Comparison of ENCODE assay signal across 8 cellular contexts in genomic region chr10:94361161-94361794, GRCh38. TPM values are rescaled to one million over a fixed set of nuclear protein-coding genes. Genes with fewer than 3 reads are reported as not detected.
A peak's percentile ranks its signal among the peaks of the same experiment; 100 is the strongest.
DNase-seq lines count a peak whose midpoint lies in the region; ATAC-seq, FAIRE-seq and TF ChIP-seq lines count a peak whose summit lies in the region.

No MANE protein-coding gene starts in this region.

- ATAC-seq in A549 (no peak), activated B cell treated with CpG ODN at 0.5 μM for 24 hours (ENCODE audit: low read depth) (no peak), HG03025 (IDR thresholded peaks at IDR 0.05; ENCODE audit: low FRiP score, unreplicated experiment) (no peak)

- TF ChIP-seq EP300 in A549 (IDR thresholded peaks at IDR 0.05) = no peak

- peak overlapping the region; percentile 99 for H3K27ac Mint-ChIP-seq in activated B cell treated with CpG ODN at 0.5 μM for 24 hours

- H3K36me3 Mint-ChIP-seq in activated B cell treated with CpG ODN at 0.5 μM for 24 hours (ENCODE audit: low read depth) = peaks cover 53% of the 10 kb centered on the region

- peak overlapping the region; percentile 80 for H3K4me2 ChIP-seq in A549

- TF ChIP-seq RAD21 in A549 (conservative IDR thresholded peaks at IDR 0.05 in 1 of 2, IDR thresholded peaks at IDR 0.05 in 1 of 2) = no peak

- H3K4me1 Mint-ChIP-seq in activated B cell treated with CpG ODN at 0.5 μM for 24 hours = peaks cover 44% of the 10 kb centered on the region

- H3K4me1 ChIP-seq in A549 (peaks cover 6% of the 10 kb centered on the region; the same call in 1 of the 3 replicates), iPS-15b (ENCODE audit: control insufficient read depth, insufficient read depth, low read length) (no peaks in the 10 kb centered on the region)

- TF ChIP-seq CTCF in A549 (IDR thresholded peaks at IDR 0.05) = no peak
- no peak for TF ChIP-seq CTCF in activated B cell treated with CpG ODN at 0.5 μM for 24 hours (IDR thresholded peaks at IDR 0.05)

- H3K9me3 ChIP-seq in A549 = no peaks in the 10 kb centered on the region
- H3K9me3 ChIP-seq in iPS-15b (ENCODE audit: control insufficient read depth, insufficient read depth, low read length) = no peaks in the 10 kb centered on the region

- peaks cover 21% of the 10 kb centered on the region for H3K27me3 ChIP-seq in iPS-15b (ENCODE audit: control insufficient read depth, insufficient read depth, low read length)

- no peak overlapping the region; a peak in 1 of 6 replicates for H3K27ac ChIP-seq in A549

- intact Hi-C loops in activated B cell treated with CpG ODN at 0.5 μM for 24 hours (cut with micrococcal nuclease) = no loop called here

- H3K4me3 ChIP-seq in A549 (peak overlapping the region; percentile 75), iPS-15b (ENCODE audit: low read depth, low read length) (peak overlapping the region; percentile 91)

- no peak overlapping the region for H3K9ac ChIP-seq in iPS-15b (ENCODE audit: low read depth, low read length)

- POLR2A ChIA-PET in A549 (lab: Yijun Ruan, JAX) = no interaction called here
- POLR2A ChIA-PET in activated B cell treated with CpG ODN at 0.5 μM for 24 hours (lab: Charles Lee) = interaction anchor here (1.2 to 2.9 kb wide), 3 partner anchors 8 to 83 kb away, joined by 3 to 52 read pairs (median 4); partner anchors contain the start of gene TBC1D12

- H3K4me3 Mint-ChIP-seq in activated B cell treated with CpG ODN at 0.5 μM for 24 hours = peak overlapping the region; percentile 98

- DNase-seq in A549 (ENCODE audit: low read depth in 1 of 2, low spot score in 1 of 2) (peak in 1 of 2 experiments; percentile 21), H54 (ENCODE audit: insufficient read length, low spot score) (no peak), activated B cell treated with CpG ODN at 0.5 μM for 24 hours (no peak), NCI-H2227 treated with DMSO at 0.1 percent for 48 hours (lab: John Stamatoyannopoulos, UW) (no peak)
- no peak for DNase-seq in stimulated activated CD4-positive, alpha-beta T cell treated with anti-CD3 and anti-CD28 coated beads, Interleukin-2, amount 100 ng/mL, for 24 hours
- no peak for DNase-seq in stimulated activated CD4-positive, alpha-beta T cell treated with anti-CD3 and anti-CD28 coated beads, Interleukin-12 subunit alpha, Interleukin-12 subunit beta, amount 100 ng/mL, for 4 hours

- no peak for TF ChIP-seq POLR2A in A549 (IDR thresholded peaks at IDR 0.05; ENCODE audit: low read length)
- no peak for TF ChIP-seq POLR2A in H54 (IDR thresholded peaks at IDR 0.05; ENCODE audit: low read depth, low read length)

- no peaks in the 10 kb centered on the region for H3K36me3 ChIP-seq in iPS-15b (ENCODE audit: control insufficient read depth, insufficient read depth, low read length)

- 59% methylated on average over 4 of the region's 4 CpGs for WGBS in A549 (ENCODE audit: missing lambda C conversion rate)

- no peaks in the 10 kb centered on the region for H3K9me3 Mint-ChIP-seq in activated B cell treated with CpG ODN at 0.5 μM for 24 hours

- CTCF ChIA-PET in A549 (lab: Yijun Ruan, JAX) (interaction anchor here (1.5 to 2.6 kb wide), 3 partner anchors 11 to 74 kb away, joined by 3 to 7 read pairs (median 5); no protein-coding TSS in a partner anchor), activated B cell treated with CpG ODN at 0.5 μM for 24 hours (lab: Charles Lee) (interaction anchor here (1.3 to 2.5 kb wide), 5 partner anchors 8 to 83 kb away, joined by 4 to 7 read pairs (median 5); partner anchors contain the start of gene TBC1D12)

- no peak for FAIRE-seq in A549 (lab: Jason Lieb, UNC)
- peak; percentile 93 for FAIRE-seq in H54 (lab: Jason Lieb, UNC)

- peaks cover 10% of the 10 kb centered on the region for H3K27me3 Mint-ChIP-seq in activated B cell treated with CpG ODN at 0.5 μM for 24 hours

TF ChIP-seq in A549, 52 proteins besides CTCF, POLR2A, EP300 and RAD21:
- TF ChIP-seq MAFK (IDR thresholded peaks at IDR 0.05; ENCODE audit: partially characterized antibody) (no peak), TP53 (CRISPR knock-in tag; IDR thresholded peaks at IDR 0.05) (no peak), CHD2 (IDR thresholded peaks at IDR 0.05; ENCODE audit: low read length, partially characterized antibody) (no peak), HDAC2 (IDR thresholded peaks at IDR 0.05) (no peak), HOXA7 (CRISPR knock-in tag; IDR thresholded peaks at IDR 0.05) (no peak), POLR2AphosphoS2 (conservative IDR thresholded peaks at IDR 0.05; ENCODE audit: low read length) (no peak), ZC3H11A (IDR thresholded peaks at IDR 0.05) (no peak), EHF (CRISPR knock-in tag; IDR thresholded peaks at IDR 0.05) (no peak), RFX5 (IDR thresholded peaks at IDR 0.05) (no peak), HEYL (CRISPR knock-in tag; IDR thresholded peaks at IDR 0.05) (no peak), FOSB (CRISPR knock-in tag; IDR thresholded peaks at IDR 0.05) (no peak), CBX2 (IDR thresholded peaks at IDR 0.05; ENCODE audit: borderline replicate concordance, low read depth) (no peak), ZSCAN20 (CRISPR knock-in tag; IDR thresholded peaks at IDR 0.05) (no peak), ZNF302 (CRISPR knock-in tag; IDR thresholded peaks at IDR 0.05) (no peak), SMC3 (IDR thresholded peaks at IDR 0.05) (no peak)
TF ChIP-seq in A549: peak in this region for 0.

RNA-seq across cellular contexts. Expression of gene NOC3L, which starts 1.5 kb away (rescaled TPM):
- polyA plus RNA-seq in A549 (2011; rRNA removed) (30.9 and 41.9 TPM in 2 replicates), A549 (2017; fragmentation: RNase III; extraction: RNeasy Plus Mini Kit Qiagen cat#74134 plus additional on column Dnase treatment) (21.7 to 29.0 TPM (median 23.1 TPM) in 3 replicates)
- polyA plus RNA-seq in A549 (2012; cell fraction: cytosol; rRNA removed) = 6.4 and 6.7 TPM in 2 replicates
- 6.5 and 8.1 TPM in 2 replicates for polyA plus RNA-seq in A549 (2012; cell fraction: nucleus; rRNA removed)
- 16.2 and 18.5 TPM in 2 replicates for polyA minus RNA-seq in A549 (2011; rRNA and poly(A)+ RNA removed)
- total RNA-seq in activated B cell treated with CpG ODN at 0.5 μM for 24 hours = 46.7 and 50.8 TPM in 2 replicates

RNA-seq across cellular contexts. Expression of gene TBC1D12, which starts 41.1 kb away (rescaled TPM):
- polyA plus RNA-seq in A549 (2011; rRNA removed) (5.7 and 6.0 TPM in 2 replicates), A549 (2017; fragmentation: RNase III; extraction: RNeasy Plus Mini Kit Qiagen cat#74134 plus additional on column Dnase treatment) (3.5 to 4.4 TPM (median 3.7 TPM) in 3 replicates)
- polyA plus RNA-seq in A549 (2012; cell fraction: cytosol; rRNA removed) = 1.4 and 2.2 TPM in 2 replicates
- 2.1 and 2.5 TPM in 2 replicates for polyA plus RNA-seq in A549 (2012; cell fraction: nucleus; rRNA removed)
- polyA minus RNA-seq in A549 (2011; rRNA and poly(A)+ RNA removed) = 2.6 TPM in 2 replicates
- 6.1 and 7.0 TPM in 2 replicates for total RNA-seq in activated B cell treated with CpG ODN at 0.5 μM for 24 hours
